ENCODE assay signal across 2 cellular contexts in the genomic region with DNA sequence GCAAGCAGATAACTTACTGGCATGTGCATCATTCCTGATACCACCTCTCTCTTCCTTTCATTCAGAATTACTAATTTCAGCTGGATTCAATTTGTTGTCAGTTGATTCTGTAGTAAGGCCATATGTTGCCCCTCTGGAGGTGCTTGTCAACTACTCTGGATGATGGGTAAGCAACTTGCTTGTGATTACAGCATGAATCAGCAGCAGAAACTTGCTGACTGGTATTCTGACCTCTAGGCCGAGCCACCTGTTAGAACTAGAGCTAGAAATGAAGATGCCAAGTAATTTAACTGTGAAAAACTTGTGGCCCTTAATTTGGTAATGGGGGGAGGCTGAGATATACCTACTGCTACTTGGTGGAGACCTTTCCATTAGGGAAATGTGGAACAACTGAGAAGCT.
TF ChIP-seq lines count a peak whose summit lies in the region.

No MANE protein-coding gene starts in this region.

TF ChIP-seq in K562, 482 proteins besides CTCF, POLR2A, EP300 and RAD21 (continues in another document):
- TF ChIP-seq TBP (optimal IDR thresholded peaks at IDR 0.05; ENCODE audit: low read depth, low read length): no peak
- TF ChIP-seq, protein P1, sequence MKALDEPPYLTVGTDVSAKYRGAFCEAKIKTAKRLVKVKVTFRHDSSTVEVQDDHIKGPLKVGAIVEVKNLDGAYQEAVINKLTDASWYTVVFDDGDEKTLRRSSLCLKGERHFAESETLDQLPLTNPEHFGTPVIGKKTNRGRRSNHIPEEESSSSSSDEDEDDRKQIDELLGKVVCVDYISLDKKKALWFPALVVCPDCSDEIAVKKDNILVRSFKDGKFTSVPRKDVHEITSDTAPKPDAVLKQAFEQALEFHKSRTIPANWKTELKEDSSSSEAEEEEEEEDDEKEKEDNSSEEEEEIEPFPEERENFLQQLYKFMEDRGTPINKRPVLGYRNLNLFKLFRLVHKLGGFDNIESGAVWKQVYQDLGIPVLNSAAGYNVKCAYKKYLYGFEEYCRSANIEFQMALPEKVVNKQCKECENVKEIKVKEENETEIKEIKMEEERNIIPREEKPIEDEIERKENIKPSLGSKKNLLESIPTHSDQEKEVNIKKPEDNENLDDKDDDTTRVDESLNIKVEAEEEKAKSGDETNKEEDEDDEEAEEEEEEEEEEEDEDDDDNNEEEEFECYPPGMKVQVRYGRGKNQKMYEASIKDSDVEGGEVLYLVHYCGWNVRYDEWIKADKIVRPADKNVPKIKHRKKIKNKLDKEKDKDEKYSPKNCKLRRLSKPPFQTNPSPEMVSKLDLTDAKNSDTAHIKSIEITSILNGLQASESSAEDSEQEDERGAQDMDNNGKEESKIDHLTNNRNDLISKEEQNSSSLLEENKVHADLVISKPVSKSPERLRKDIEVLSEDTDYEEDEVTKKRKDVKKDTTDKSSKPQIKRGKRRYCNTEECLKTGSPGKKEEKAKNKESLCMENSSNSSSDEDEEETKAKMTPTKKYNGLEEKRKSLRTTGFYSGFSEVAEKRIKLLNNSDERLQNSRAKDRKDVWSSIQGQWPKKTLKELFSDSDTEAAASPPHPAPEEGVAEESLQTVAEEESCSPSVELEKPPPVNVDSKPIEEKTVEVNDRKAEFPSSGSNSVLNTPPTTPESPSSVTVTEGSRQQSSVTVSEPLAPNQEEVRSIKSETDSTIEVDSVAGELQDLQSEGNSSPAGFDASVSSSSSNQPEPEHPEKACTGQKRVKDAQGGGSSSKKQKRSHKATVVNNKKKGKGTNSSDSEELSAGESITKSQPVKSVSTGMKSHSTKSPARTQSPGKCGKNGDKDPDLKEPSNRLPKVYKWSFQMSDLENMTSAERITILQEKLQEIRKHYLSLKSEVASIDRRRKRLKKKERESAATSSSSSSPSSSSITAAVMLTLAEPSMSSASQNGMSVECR (CRISPR knock-in tag; IDR thresholded peaks at IDR 0.05): no peak
- no peak for TF ChIP-seq IRF9 (tag; IDR thresholded peaks at IDR 0.05)
- peak; percentile 57; the same call in 1 of the 2 replicates for TF ChIP-seq FOSL1 (tag; conservative IDR thresholded peaks at IDR 0.05)
- peak in 1 of 2 experiments; percentile 28; a peak in 1 of 4 replicates for TF ChIP-seq TBL1XR1 (IDR thresholded peaks at IDR 0.05; ENCODE audit: low read length in 2 of 2)
- no peak for TF ChIP-seq NR2C1 (IDR thresholded peaks at IDR 0.05)
- TF ChIP-seq NR2C1 (tag; IDR thresholded peaks at IDR 0.05): 0 out of 2 replicates have a peak, but pooled peaks have one; percentile 12
- peak; percentile 97 for TF ChIP-seq ZNF316 (IDR thresholded peaks at IDR 0.05)
- TF ChIP-seq NFE2 (IDR thresholded peaks at IDR 0.05; ENCODE audit: low read depth): peak; percentile 71
- TF ChIP-seq SMAD4 (CRISPR knock-in tag; conservative IDR thresholded peaks at IDR 0.05): 0 out of 2 replicates have a peak, but pooled peaks have one; percentile 6
- TF ChIP-seq CEBPG (CRISPR knock-in tag; IDR thresholded peaks at IDR 0.05): peak; percentile 56; the same call in 1 of the 2 replicates
- no peak for TF ChIP-seq CEBPG (tag; conservative IDR thresholded peaks at IDR 0.05 in 1 of 2, IDR thresholded peaks at IDR 0.05 in 1 of 2)
- peak; percentile 44; the same call in 1 of the 2 replicates for TF ChIP-seq JUND (IDR thresholded peaks at IDR 0.05; ENCODE audit: borderline replicate concordance, low read depth, low read length)
- TF ChIP-seq JUND (tag; IDR thresholded peaks at IDR 0.05; ENCODE audit: borderline replicate concordance, low read depth, low read length): peak; percentile 55; the same call in 1 of the 3 replicates
- TF ChIP-seq STAT5A (IDR thresholded peaks at IDR 0.05; ENCODE audit: borderline replicate concordance, low read length): no peak
- TF ChIP-seq, protein P2, sequence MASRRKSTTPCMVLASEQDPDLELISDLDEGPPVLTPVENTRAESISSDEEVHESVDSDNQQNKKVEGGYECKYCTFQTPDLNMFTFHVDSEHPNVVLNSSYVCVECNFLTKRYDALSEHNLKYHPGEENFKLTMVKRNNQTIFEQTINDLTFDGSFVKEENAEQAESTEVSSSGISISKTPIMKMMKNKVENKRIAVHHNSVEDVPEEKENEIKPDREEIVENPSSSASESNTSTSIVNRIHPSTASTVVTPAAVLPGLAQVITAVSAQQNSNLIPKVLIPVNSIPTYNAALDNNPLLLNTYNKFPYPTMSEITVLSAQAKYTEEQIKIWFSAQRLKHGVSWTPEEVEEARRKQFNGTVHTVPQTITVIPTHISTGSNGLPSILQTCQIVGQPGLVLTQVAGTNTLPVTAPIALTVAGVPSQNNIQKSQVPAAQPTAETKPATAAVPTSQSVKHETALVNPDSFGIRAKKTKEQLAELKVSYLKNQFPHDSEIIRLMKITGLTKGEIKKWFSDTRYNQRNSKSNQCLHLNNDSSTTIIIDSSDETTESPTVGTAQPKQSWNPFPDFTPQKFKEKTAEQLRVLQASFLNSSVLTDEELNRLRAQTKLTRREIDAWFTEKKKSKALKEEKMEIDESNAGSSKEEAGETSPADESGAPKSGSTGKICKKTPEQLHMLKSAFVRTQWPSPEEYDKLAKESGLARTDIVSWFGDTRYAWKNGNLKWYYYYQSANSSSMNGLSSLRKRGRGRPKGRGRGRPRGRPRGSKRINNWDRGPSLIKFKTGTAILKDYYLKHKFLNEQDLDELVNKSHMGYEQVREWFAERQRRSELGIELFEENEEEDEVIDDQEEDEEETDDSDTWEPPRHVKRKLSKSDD (conservative IDR thresholded peaks at IDR 0.05; ENCODE audit: low read length): no peak
- TF ChIP-seq CBFA2T3 (IDR thresholded peaks at IDR 0.05): peak; percentile 48
- peak; percentile 76 for TF ChIP-seq MAFF (IDR thresholded peaks at IDR 0.05; ENCODE audit: low read length)
- TF ChIP-seq, protein P3, sequence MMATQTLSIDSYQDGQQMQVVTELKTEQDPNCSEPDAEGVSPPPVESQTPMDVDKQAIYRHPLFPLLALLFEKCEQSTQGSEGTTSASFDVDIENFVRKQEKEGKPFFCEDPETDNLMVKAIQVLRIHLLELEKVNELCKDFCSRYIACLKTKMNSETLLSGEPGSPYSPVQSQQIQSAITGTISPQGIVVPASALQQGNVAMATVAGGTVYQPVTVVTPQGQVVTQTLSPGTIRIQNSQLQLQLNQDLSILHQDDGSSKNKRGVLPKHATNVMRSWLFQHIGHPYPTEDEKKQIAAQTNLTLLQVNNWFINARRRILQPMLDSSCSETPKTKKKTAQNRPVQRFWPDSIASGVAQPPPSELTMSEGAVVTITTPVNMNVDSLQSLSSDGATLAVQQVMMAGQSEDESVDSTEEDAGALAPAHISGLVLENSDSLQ (IDR thresholded peaks at IDR 0.05): peak; percentile 55

TF ChIP-seq in HepG2, 621 proteins besides CTCF, POLR2A, EP300 and RAD21:
- TF ChIP-seq MAFF (IDR thresholded peaks at IDR 0.05; ENCODE audit: low read depth, low read length) (peak; percentile 50), SAP130 (CRISPR knock-in tag; IDR thresholded peaks at IDR 0.05; ENCODE audit: low read depth) (0 out of 2 replicates have a peak, but pooled peaks have one; percentile 14), MAFK (conservative IDR thresholded peaks at IDR 0.05 in 1 of 2, IDR thresholded peaks at IDR 0.05 in 1 of 2; ENCODE audit: low read length in 2 of 2) (peak; percentile 29 to 52; a peak in 1 of 4 replicates), SP2 (CRISPR knock-in tag; IDR thresholded peaks at IDR 0.05) (no peak)
